In the genomic region with DNA sequence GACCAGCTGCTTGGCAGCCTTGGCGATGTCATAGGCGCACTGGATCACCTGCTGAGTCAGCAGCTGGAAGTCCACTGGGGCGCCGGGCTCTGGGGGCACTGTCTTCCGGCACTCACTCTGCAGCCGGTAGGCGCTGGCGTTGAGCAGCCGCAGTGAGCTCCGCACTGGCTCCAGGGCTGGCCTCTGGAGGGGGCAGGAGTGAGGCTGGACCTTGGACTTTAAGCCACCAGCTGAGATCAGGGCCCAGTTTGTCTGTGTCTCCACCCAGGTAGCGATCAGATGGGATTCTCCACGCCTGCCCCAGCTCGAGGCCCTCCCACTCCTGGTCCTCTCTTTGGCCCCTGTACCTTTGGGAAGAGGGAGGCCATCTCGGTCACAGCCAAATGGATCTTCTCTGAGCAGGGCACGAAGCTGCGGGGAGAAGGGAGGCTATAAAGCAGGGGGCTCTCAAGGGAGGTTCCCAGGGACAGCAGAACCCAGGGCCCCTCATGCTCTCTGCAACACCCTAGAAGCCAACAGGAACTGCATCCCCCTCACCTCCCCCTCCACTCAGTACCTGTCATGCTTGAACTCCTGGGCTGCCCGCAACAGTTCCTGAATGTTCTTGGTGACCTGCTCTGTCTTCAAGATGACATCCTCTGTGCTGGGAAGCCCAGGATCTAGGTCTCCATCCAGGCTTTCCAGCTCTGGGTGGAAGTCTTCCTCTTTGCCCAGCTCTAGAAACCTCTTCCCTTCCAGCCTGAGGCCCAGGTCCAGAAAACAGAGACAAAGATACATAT, we compare ENCODE assay signal across 16 cellular contexts. TPM values are rescaled to one million over a fixed set of nuclear protein-coding genes. Genes with fewer than 3 reads are reported as not detected.
DNase-seq lines count a peak whose midpoint lies in the region; ATAC-seq, FAIRE-seq and TF ChIP-seq lines count a peak whose summit lies in the region.
"Had no signal": no experiment of that assay in that cellular context is flagged by ENCODE, and none has a peak within 500 bp of the region (broad histone marks: within the 10 kb centered on the region; RNA-seq: fewer than 3 reads in every experiment).

No MANE protein-coding gene starts in this region.

- H3K4me2 ChIP-seq in HepG2 (ENCODE audit: low read depth, low read length): peak overlapping the region; percentile 59

- in situ Hi-C loops in HepG2 (cut with HindIII; ENCODE audit: extremely low pct_ligation_motif_present, low pct_unique_long_range_greater_than_20kb): no loop called here

- TF ChIP-seq EP300 in HepG2 (IDR thresholded peaks at IDR 0.05; ENCODE audit: low read depth in 2 of 2, low read length in 2 of 2) (peak; percentile 46 to 62; a peak in 2 of 4 replicates), HepG2 (CRISPR knock-in tag; IDR thresholded peaks at IDR 0.05; ENCODE audit: borderline replicate concordance) (peak; percentile 62)

- no peak for TF ChIP-seq CTCF in RWPE1 (conservative IDR thresholded peaks at IDR 0.05; ENCODE audit: low read depth)
- TF ChIP-seq CTCF in HepG2 (CRISPR knock-in tag; IDR thresholded peaks at IDR 0.05): peak; percentile 65

- 0% methylated on average over 6 of the region's 17 CpGs for WGBS in HepG2 (ENCODE audit: low lambda C conversion rate)

- POLR2A ChIA-PET in RWPE1 (lab: Yijun Ruan, JAX; ENCODE audit: low non-redundant PET) (no interaction called here), HepG2 (lab: Yijun Ruan, JAX) (interaction anchor here (0.8 to 1.6 kb wide), 10 partner anchors 9 to 281 kb away, joined by 3 to 23 read pairs (median 3); partner anchors contain the start of genes ABHD15, ANKRD13B and NUFIP2)

- H2AFZ ChIP-seq in HepG2 (ENCODE audit: low read length): no peak overlapping the region

- peak overlapping the region in 1 of 3 experiments; percentile 30; a peak in 1 of 6 replicates for H3K4me3 ChIP-seq in HepG2 (replicated peaks in 1 of 3; ENCODE audit: insufficient read depth in 1 of 3, low read depth in 2 of 3, low read length in 3 of 3)
- H3K4me3 ChIP-seq: MG63, SJSA1 had no signal

- DNase-seq in Right ventricle myocardium inferior (ENCODE audit: missing footprints) (peak; percentile 47), cardiac septum (ENCODE audit: low spot score) (no peak), RWPE1 (ENCODE audit: low spot score) (no peak), HepG2 (ENCODE audit: low spot score) (peak; percentile 90), superior temporal gyrus (ENCODE audit: extremely low spot score) (peak; percentile 5), NCI-H1105 (lab: John Stamatoyannopoulos, UW) (no peak)
- DNase-seq: activated T-cell treated with anti-CD3 and anti-CD28 coated beads, Interleukin-2, amount 50 U/mL, for 48 hours; effector memory CD8-positive, alpha-beta T cell; MG63; NK-92 treated with Interleukin-12 subunit alpha and Interleukin-12 subunit beta, amount 100 ng/mL, for 24 hours; stimulated activated naive CD4-positive, alpha-beta T cell had no signal

- CTCF ChIA-PET in RWPE1 (lab: Yijun Ruan, JAX): interaction anchor here (0.6 to 1.3 kb wide), 2 partner anchors 17 kb away, joined by 6 to 8 read pairs; no protein-coding TSS in a partner anchor
- CTCF ChIA-PET in HepG2 (lab: Yijun Ruan, JAX; ENCODE audit: low intra/inter-chr PET ratio, low total read pairs): interaction anchor here (1.0 to 1.2 kb wide), 2 partner anchors 17 to 43 kb away, joined by 4 to 5 read pairs; no protein-coding TSS in a partner anchor

- 0 out of 4 replicates have a peak, but pooled peaks of 1 of the 2 experiments have one; percentile 23 for TF ChIP-seq POLR2A in HepG2 (IDR thresholded peaks at IDR 0.05; ENCODE audit: insufficient read depth in 1 of 2, low read depth in 2 of 2, low read length in 2 of 2)

- peaks cover 23% of the 10 kb centered on the region for H3K4me1 ChIP-seq in HepG2 (ENCODE audit: insufficient read depth, low read length)
- H3K4me1 ChIP-seq: SJSA1 had no signal

- H3K36me3 ChIP-seq in HepG2 (replicated peaks in 1 of 2; ENCODE audit: control insufficient read depth in 1 of 2, insufficient read depth in 2 of 2, low read length in 2 of 2): peaks cover 5 to 17% of the 10 kb centered on the region in 2 experiments; a peak in 4 of 5 replicates

- H3K27me3 ChIP-seq in HepG2 (ENCODE audit: control insufficient read depth in 1 of 2, insufficient read depth in 2 of 2, low read length in 2 of 2): no peaks in the 10 kb centered on the region
- H3K27me3 ChIP-seq: MG63, SJSA1 had no signal

- no peak overlapping the region for H3K9ac ChIP-seq in HepG2 (ENCODE audit: insufficient read depth, low read depth, low read length)

- peak; percentile 96 for FAIRE-seq in HepG2 (lab: Jason Lieb, UNC)
- FAIRE-seq: GM19239, H54 had no signal

- no peak for ATAC-seq in Right ventricle myocardium inferior
- ATAC-seq in HepG2: peak; percentile 95
- ATAC-seq in HG03025 (IDR thresholded peaks at IDR 0.05; ENCODE audit: low FRiP score, unreplicated experiment): no peak
- ATAC-seq in HG03432 (IDR thresholded peaks at IDR 0.05; ENCODE audit: unreplicated experiment): no peak
- ATAC-seq: effector memory CD8-positive, alpha-beta T cell had no signal

- H3K27ac ChIP-seq in RWPE1: peak overlapping the region; percentile 99
- peak overlapping the region; percentile 60 for H3K27ac ChIP-seq in HepG2 (ENCODE audit: extremely low read length, insufficient read depth, low read length)
- H3K27ac ChIP-seq: SJSA1 had no signal

- intact Hi-C loops in Right ventricle myocardium inferior (cut with DNase I) (no loop called here), cardiac septum (cut with DNase I) (loop anchor here (5.0 kb wide), 1 partner anchor 37 kb away; no protein-coding TSS in a partner anchor), HepG2 (cut with micrococcal nuclease; ENCODE audit: unreplicated experiment) (loop anchor here (2.0 kb wide), 1 partner anchor 16 kb away; no protein-coding TSS in a partner anchor)

- TSS peak; percentile 45 for BruUV-seq in HepG2 (replicated peaks; lab: Mats Ljungman, UMichigan)

- no peaks in the 10 kb centered on the region for H4K20me1 ChIP-seq in HepG2 (ENCODE audit: insufficient read depth, low read length)

- H3K79me2 ChIP-seq in HepG2 (ENCODE audit: insufficient read depth, low read length): no peaks in the 10 kb centered on the region

- peak; percentile 61 for TF ChIP-seq RAD21 in HepG2 (CRISPR knock-in tag; IDR thresholded peaks at IDR 0.05)

- no peaks in the 10 kb centered on the region for H3K9me3 ChIP-seq in HepG2 (ENCODE audit: low read length)
- H3K9me3 ChIP-seq: MG63, SJSA1 had no signal

RNA-seq across cellular contexts. Expression of gene TP53I13, which starts 6.4 kb away (rescaled TPM):
- total RNA-seq in Right ventricle myocardium inferior (38.8 TPM), cardiac septum (31.9 TPM), HepG2 (2016; rRNA removed; fragmentation: Illumina TruSeq; extraction: Trizol) (9.9 and 25.7 TPM in 2 replicates)
- 17.6 and 23.7 TPM in 2 replicates for total RNA-seq in HepG2 (2016; cell fraction: cytosol; rRNA removed; fragmentation: Illumina TruSeq; extraction: Trizol; ENCODE audit: low read depth)
- 9.5 and 27.0 TPM in 2 replicates for total RNA-seq in HepG2 (2016; cell fraction: insoluble cytoplasmic fraction; rRNA removed; fragmentation: Illumina TruSeq; extraction: Trizol)
- 15.6 and 16.0 TPM in 2 replicates for total RNA-seq in HepG2 (2016; cell fraction: membrane; rRNA removed; fragmentation: Illumina TruSeq; extraction: Trizol)
- total RNA-seq in HepG2 (2016; cell fraction: nucleus; rRNA removed; fragmentation: Illumina TruSeq; extraction: Trizol): 23.1 and 26.1 TPM in 2 replicates
- 16.9 and 29.2 TPM in 2 replicates for polyA plus RNA-seq in HepG2 (2011; rRNA removed)
- 15.5 and 31.8 TPM in 2 replicates for polyA plus RNA-seq in HepG2 (2011; cell fraction: cytosol; rRNA removed)
- 136 and 174 TPM in 2 replicates for polyA plus RNA-seq in HepG2 (2011; cell fraction: nucleus; rRNA removed)
- polyA plus RNA-seq in HepG2 (2012): 12.7 and 18.1 TPM in 2 replicates
- 9.2 and 10.2 TPM in 2 replicates for polyA plus RNA-seq in HepG2 (2016; cell fraction: cytosol; fragmentation: Illumina TruSeq; extraction: Trizol; ENCODE audit: low read depth)
- 8.5 and 9.5 TPM in 2 replicates for polyA plus RNA-seq in HepG2 (2016; cell fraction: insoluble cytoplasmic fraction; fragmentation: Illumina TruSeq; extraction: Trizol; ENCODE audit: low read depth)
- 10.4 and 10.9 TPM in 2 replicates for polyA plus RNA-seq in HepG2 (2016; cell fraction: membrane; fragmentation: Illumina TruSeq; extraction: Trizol; ENCODE audit: low read depth)
- polyA plus RNA-seq in HepG2 (2016; cell fraction: nucleus; fragmentation: Illumina TruSeq; extraction: Trizol; ENCODE audit: insufficient read depth, low read depth): 51.8 and 59.8 TPM in 2 replicates
- 25.1 and 43.5 TPM in 2 replicates for polyA minus RNA-seq in HepG2 (2011; rRNA and poly(A)+ RNA removed; ENCODE audit: low replicate concordance)
- 18.8 and 20.0 TPM in 2 replicates for polyA minus RNA-seq in HepG2 (2011; cell fraction: cytosol; rRNA and poly(A)+ RNA removed)
- polyA minus RNA-seq in HepG2 (2011; cell fraction: nucleus; rRNA and poly(A)+ RNA removed): 16.1 and 22.5 TPM in 2 replicates

RNA-seq across cellular contexts. Expression of gene ABHD15, which starts 8.1 kb away (rescaled TPM):
- total RNA-seq in Right ventricle myocardium inferior (7.1 TPM), cardiac septum (5.8 TPM), HepG2 (2016; rRNA removed; fragmentation: Illumina TruSeq; extraction: Trizol) (4.8 and 7.7 TPM in 2 replicates)
- total RNA-seq in HepG2 (2016; cell fraction: cytosol; rRNA removed; fragmentation: Illumina TruSeq; extraction: Trizol; ENCODE audit: low read depth): 0.44 and 0.91 TPM in 2 replicates
- total RNA-seq in HepG2 (2016; cell fraction: insoluble cytoplasmic fraction; rRNA removed; fragmentation: Illumina TruSeq; extraction: Trizol): 5.0 and 7.3 TPM in 2 replicates
- total RNA-seq in HepG2 (2016; cell fraction: membrane; rRNA removed; fragmentation: Illumina TruSeq; extraction: Trizol): 3.2 and 3.6 TPM in 2 replicates
- total RNA-seq in HepG2 (2016; cell fraction: nucleus; rRNA removed; fragmentation: Illumina TruSeq; extraction: Trizol): 6.6 and 6.7 TPM in 2 replicates
- polyA plus RNA-seq in HepG2 (2011; rRNA removed): 2.4 and 2.9 TPM in 2 replicates
- polyA plus RNA-seq in HepG2 (2011; cell fraction: cytosol; rRNA removed): 2.6 and 2.7 TPM in 2 replicates
- polyA plus RNA-seq in HepG2 (2011; cell fraction: nucleus; rRNA removed): 2.3 and 2.7 TPM in 2 replicates
- polyA plus RNA-seq in HepG2 (2012): 2.3 and 2.8 TPM in 2 replicates
- polyA plus RNA-seq in HepG2 (2016; cell fraction: cytosol; fragmentation: Illumina TruSeq; extraction: Trizol; ENCODE audit: low read depth): 0.60 and 0.61 TPM in 2 replicates
- 4.7 and 5.2 TPM in 2 replicates for polyA plus RNA-seq in HepG2 (2016; cell fraction: insoluble cytoplasmic fraction; fragmentation: Illumina TruSeq; extraction: Trizol; ENCODE audit: low read depth)
- polyA plus RNA-seq in HepG2 (2016; cell fraction: membrane; fragmentation: Illumina TruSeq; extraction: Trizol; ENCODE audit: low read depth): 1.9 and 2.1 TPM in 2 replicates
- 8.6 and 9.0 TPM in 2 replicates for polyA plus RNA-seq in HepG2 (2016; cell fraction: nucleus; fragmentation: Illumina TruSeq; extraction: Trizol; ENCODE audit: insufficient read depth, low read depth)
- polyA minus RNA-seq in HepG2 (2011; rRNA and poly(A)+ RNA removed; ENCODE audit: low replicate concordance): 9.2 and 15.6 TPM in 2 replicates
- polyA minus RNA-seq in HepG2 (2011; cell fraction: cytosol; rRNA and poly(A)+ RNA removed): 2.6 and 3.4 TPM in 2 replicates
- polyA minus RNA-seq in HepG2 (2011; cell fraction: nucleus; rRNA and poly(A)+ RNA removed): 3.6 and 5.5 TPM in 2 replicates

RNA-seq across cellular contexts. Expression of gene GIT1, which starts 14.5 kb away (rescaled TPM):
- total RNA-seq in Right ventricle myocardium inferior (33.0 TPM), cardiac septum (36.2 TPM), HepG2 (2016; rRNA removed; fragmentation: Illumina TruSeq; extraction: Trizol) (12.9 and 14.2 TPM in 2 replicates)
- total RNA-seq in HepG2 (2016; cell fraction: cytosol; rRNA removed; fragmentation: Illumina TruSeq; extraction: Trizol; ENCODE audit: low read depth): 6.7 and 9.1 TPM in 2 replicates
- total RNA-seq in HepG2 (2016; cell fraction: insoluble cytoplasmic fraction; rRNA removed; fragmentation: Illumina TruSeq; extraction: Trizol): 11.3 and 13.5 TPM in 2 replicates
- 23.5 and 27.1 TPM in 2 replicates for total RNA-seq in HepG2 (2016; cell fraction: membrane; rRNA removed; fragmentation: Illumina TruSeq; extraction: Trizol)
- 11.7 and 17.3 TPM in 2 replicates for total RNA-seq in HepG2 (2016; cell fraction: nucleus; rRNA removed; fragmentation: Illumina TruSeq; extraction: Trizol)
- polyA plus RNA-seq in HepG2 (2011; rRNA removed): 30.8 and 31.5 TPM in 2 replicates
- polyA plus RNA-seq in HepG2 (2011; cell fraction: cytosol; rRNA removed): 17.1 and 24.2 TPM in 2 replicates
- 56.8 and 69.2 TPM in 2 replicates for polyA plus RNA-seq in HepG2 (2011; cell fraction: nucleus; rRNA removed)
- polyA plus RNA-seq in HepG2 (2012): 15.9 and 22.4 TPM in 2 replicates
- 12.0 and 13.0 TPM in 2 replicates for polyA plus RNA-seq in HepG2 (2016; cell fraction: cytosol; fragmentation: Illumina TruSeq; extraction: Trizol; ENCODE audit: low read depth)
- polyA plus RNA-seq in HepG2 (2016; cell fraction: insoluble cytoplasmic fraction; fragmentation: Illumina TruSeq; extraction: Trizol; ENCODE audit: low read depth): 17.0 and 22.9 TPM in 2 replicates
- 26.3 and 34.9 TPM in 2 replicates for polyA plus RNA-seq in HepG2 (2016; cell fraction: membrane; fragmentation: Illumina TruSeq; extraction: Trizol; ENCODE audit: low read depth)
- 31.9 and 33.9 TPM in 2 replicates for polyA plus RNA-seq in HepG2 (2016; cell fraction: nucleus; fragmentation: Illumina TruSeq; extraction: Trizol; ENCODE audit: insufficient read depth, low read depth)
- 51.4 and 110 TPM in 2 replicates for polyA minus RNA-seq in HepG2 (2011; rRNA and poly(A)+ RNA removed; ENCODE audit: low replicate concordance)
- polyA minus RNA-seq in HepG2 (2011; cell fraction: cytosol; rRNA and poly(A)+ RNA removed): 17.5 and 20.2 TPM in 2 replicates
- polyA minus RNA-seq in HepG2 (2011; cell fraction: nucleus; rRNA and poly(A)+ RNA removed): 22.8 and 25.5 TPM in 2 replicates

RNA-seq across cellular contexts. Expression of gene ANKRD13B, which starts 18.0 kb away (rescaled TPM):
- total RNA-seq in Right ventricle myocardium inferior: 9.2 TPM
- total RNA-seq in cardiac septum: 8.1 TPM
- total RNA-seq in HepG2 (2016; rRNA removed; fragmentation: Illumina TruSeq; extraction: Trizol): 1.6 and 1.7 TPM in 2 replicates
- total RNA-seq in HepG2 (2016; cell fraction: cytosol; rRNA removed; fragmentation: Illumina TruSeq; extraction: Trizol; ENCODE audit: low read depth): 0.71 and 0.79 TPM in 2 replicates
- 0.76 and 1.6 TPM in 2 replicates for total RNA-seq in HepG2 (2016; cell fraction: insoluble cytoplasmic fraction; rRNA removed; fragmentation: Illumina TruSeq; extraction: Trizol)
- total RNA-seq in HepG2 (2016; cell fraction: membrane; rRNA removed; fragmentation: Illumina TruSeq; extraction: Trizol): 1.5 and 1.9 TPM in 2 replicates
- total RNA-seq in HepG2 (2016; cell fraction: nucleus; rRNA removed; fragmentation: Illumina TruSeq; extraction: Trizol): 2.0 and 2.4 TPM in 2 replicates
- polyA plus RNA-seq in HepG2 (2011; rRNA removed): 1.8 and 2.2 TPM in 2 replicates
- polyA plus RNA-seq in HepG2 (2011; cell fraction: cytosol; rRNA removed): 0.83 and 1.4 TPM in 2 replicates
- 9.9 and 14.7 TPM in 2 replicates for polyA plus RNA-seq in HepG2 (2011; cell fraction: nucleus; rRNA removed)
- polyA plus RNA-seq in HepG2 (2012): 1.2 and 2.1 TPM in 2 replicates
- 0.67 and 0.84 TPM in 2 replicates for polyA plus RNA-seq in HepG2 (2016; cell fraction: cytosol; fragmentation: Illumina TruSeq; extraction: Trizol; ENCODE audit: low read depth)
- 1.7 and 2.2 TPM in 2 replicates for polyA plus RNA-seq in HepG2 (2016; cell fraction: insoluble cytoplasmic fraction; fragmentation: Illumina TruSeq; extraction: Trizol; ENCODE audit: low read depth)
- 1.7 and 1.9 TPM in 2 replicates for polyA plus RNA-seq in HepG2 (2016; cell fraction: membrane; fragmentation: Illumina TruSeq; extraction: Trizol; ENCODE audit: low read depth)
- 6.1 and 8.4 TPM in 2 replicates for polyA plus RNA-seq in HepG2 (2016; cell fraction: nucleus; fragmentation: Illumina TruSeq; extraction: Trizol; ENCODE audit: insufficient read depth, low read depth)
- polyA minus RNA-seq in HepG2 (2011; rRNA and poly(A)+ RNA removed; ENCODE audit: low replicate concordance): 3.0 and 21.2 TPM in 2 replicates
- 1.5 and 1.8 TPM in 2 replicates for polyA minus RNA-seq in HepG2 (2011; cell fraction: cytosol; rRNA and poly(A)+ RNA removed)
- polyA minus RNA-seq in HepG2 (2011; cell fraction: nucleus; rRNA and poly(A)+ RNA removed): 0.75 and 1.8 TPM in 2 replicates

RNA-seq across cellular contexts. Expression of gene CORO6, which starts 47.8 kb away (rescaled TPM):
- total RNA-seq in Right ventricle myocardium inferior (93.2 TPM), cardiac septum (128 TPM), HepG2 (2016; rRNA removed; fragmentation: Illumina TruSeq; extraction: Trizol) (0.42 TPM in 1 of 2 replicates, not detected in the other)
- total RNA-seq in HepG2 (2016; cell fraction: cytosol; rRNA removed; fragmentation: Illumina TruSeq; extraction: Trizol; ENCODE audit: low read depth): 0.10 TPM in 1 of 2 replicates, not detected in the other
- total RNA-seq in HepG2 (2016; cell fraction: insoluble cytoplasmic fraction; rRNA removed; fragmentation: Illumina TruSeq; extraction: Trizol): 0.15 and 0.39 TPM in 2 replicates
- total RNA-seq in HepG2 (2016; cell fraction: membrane; rRNA removed; fragmentation: Illumina TruSeq; extraction: Trizol): 0.14 TPM in 1 of 2 replicates, not detected in the other
- total RNA-seq in HepG2 (2016; cell fraction: nucleus; rRNA removed; fragmentation: Illumina TruSeq; extraction: Trizol): 0.38 and 0.71 TPM in 2 replicates
- 0.82 and 1.2 TPM in 2 replicates for polyA plus RNA-seq in HepG2 (2011; rRNA removed)
- 0.20 and 0.22 TPM in 2 replicates for polyA plus RNA-seq in HepG2 (2011; cell fraction: cytosol; rRNA removed)
- polyA plus RNA-seq in HepG2 (2011; cell fraction: nucleus; rRNA removed): 10.2 and 12.8 TPM in 2 replicates
- 0.16 and 0.25 TPM in 2 replicates for polyA plus RNA-seq in HepG2 (2012)
- polyA plus RNA-seq in HepG2 (2016; cell fraction: cytosol; fragmentation: Illumina TruSeq; extraction: Trizol; ENCODE audit: low read depth): 0.12 TPM in 1 of 2 replicates, not detected in the other
- polyA plus RNA-seq in HepG2 (2016; cell fraction: insoluble cytoplasmic fraction; fragmentation: Illumina TruSeq; extraction: Trizol; ENCODE audit: low read depth): 0.20 TPM in 1 of 2 replicates, not detected in the other
- not detected in 2 replicates for polyA plus RNA-seq in HepG2 (2016; cell fraction: membrane; fragmentation: Illumina TruSeq; extraction: Trizol; ENCODE audit: low read depth)
- 0.96 and 2.4 TPM in 2 replicates for polyA plus RNA-seq in HepG2 (2016; cell fraction: nucleus; fragmentation: Illumina TruSeq; extraction: Trizol; ENCODE audit: insufficient read depth, low read depth)
- polyA minus RNA-seq in HepG2 (2011; rRNA and poly(A)+ RNA removed; ENCODE audit: low replicate concordance): 4.6 TPM in 1 of 2 replicates, not detected in the other
- not detected in 2 replicates for polyA minus RNA-seq in HepG2 (2011; cell fraction: cytosol; rRNA and poly(A)+ RNA removed)
- 0.50 and 0.52 TPM in 2 replicates for polyA minus RNA-seq in HepG2 (2011; cell fraction: nucleus; rRNA and poly(A)+ RNA removed)

Comparison
In these comparisons a context has a peak if more than half of its experiments do, and no peak if none do; other contexts are left out.
1. DNase-seq: peak in Right ventricle myocardium inferior (single experiment), HepG2 (single experiment) and superior temporal gyrus (single experiment); none in cardiac septum (single experiment), RWPE1 (single experiment) and NCI-H1105 (single experiment).